ENCODE assay signal across 1 cellular context in the genomic region with DNA sequence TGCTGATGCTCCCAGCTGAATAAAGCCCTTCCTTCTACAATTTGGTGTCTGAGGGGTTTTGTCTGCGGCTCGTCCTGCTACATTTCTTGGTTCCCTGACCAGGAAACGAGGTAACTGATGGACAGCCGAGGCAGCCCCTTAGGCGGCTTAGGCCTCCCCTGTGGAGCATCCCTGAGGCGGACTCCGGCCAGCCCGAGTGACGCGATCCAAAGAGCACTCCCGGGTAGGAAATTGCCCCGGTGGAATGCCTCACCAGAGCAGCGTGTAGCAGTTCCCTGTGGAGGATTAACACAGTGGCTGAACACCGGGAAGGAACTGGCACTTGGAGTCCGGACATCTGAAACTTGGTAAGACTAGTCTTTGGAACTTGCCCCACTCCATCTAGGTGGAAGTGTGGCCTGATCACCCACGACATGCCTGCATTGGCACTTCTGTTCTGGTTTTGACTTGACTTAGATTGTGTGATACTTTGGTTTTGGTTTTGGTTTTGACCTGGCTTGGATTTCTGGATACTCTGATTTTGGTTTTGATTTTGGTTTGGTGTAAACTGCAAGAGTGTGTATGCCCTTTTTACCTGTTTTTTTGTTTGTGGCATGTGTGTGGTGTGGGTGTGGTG.
TF ChIP-seq lines count a peak whose summit lies in the region.

A gene with protein sequence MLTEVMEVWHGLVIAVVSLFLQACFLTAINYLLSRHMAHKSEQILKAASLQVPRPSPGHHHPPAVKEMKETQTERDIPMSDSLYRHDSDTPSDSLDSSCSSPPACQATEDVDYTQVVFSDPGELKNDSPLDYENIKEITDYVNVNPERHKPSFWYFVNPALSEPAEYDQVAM (plus strand): TSS at position 255 of the 616 bp plus-strand sequence. CDS start 44,656 bp downstream, outside the sequence.

TF ChIP-seq in K562, 482 proteins besides CTCF, POLR2A, EP300 and RAD21:
- TF ChIP-seq HDAC1 (IDR thresholded peaks at IDR 0.05) (peak in 1 of 2 experiments; percentile 87; a peak in 2 of 4 replicates), KLF1 (tag; IDR thresholded peaks at IDR 0.05) (0 out of 2 replicates have a peak, but pooled peaks have one; percentile 17), RCOR1 (IDR thresholded peaks at IDR 0.05; ENCODE audit: borderline replicate concordance in 1 of 2, low read depth in 2 of 2, low read length in 2 of 2) (peak in 1 of 2 experiments; percentile 67; a peak in 1 of 4 replicates), KDM1A (IDR thresholded peaks at IDR 0.05) (peak; percentile 94 to 97), HDAC2 (IDR thresholded peaks at IDR 0.05) (peak; percentile 35; the same call in 1 of the 2 replicates)
- TF ChIP-seq, protein P1, sequence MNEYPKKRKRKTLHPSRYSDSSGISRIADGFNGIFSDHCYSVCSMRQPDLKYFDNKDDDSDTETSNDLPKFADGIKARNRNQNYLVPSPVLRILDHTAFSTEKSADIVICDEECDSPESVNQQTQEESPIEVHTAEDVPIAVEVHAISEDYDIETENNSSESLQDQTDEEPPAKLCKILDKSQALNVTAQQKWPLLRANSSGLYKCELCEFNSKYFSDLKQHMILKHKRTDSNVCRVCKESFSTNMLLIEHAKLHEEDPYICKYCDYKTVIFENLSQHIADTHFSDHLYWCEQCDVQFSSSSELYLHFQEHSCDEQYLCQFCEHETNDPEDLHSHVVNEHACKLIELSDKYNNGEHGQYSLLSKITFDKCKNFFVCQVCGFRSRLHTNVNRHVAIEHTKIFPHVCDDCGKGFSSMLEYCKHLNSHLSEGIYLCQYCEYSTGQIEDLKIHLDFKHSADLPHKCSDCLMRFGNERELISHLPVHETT (CRISPR knock-in tag; conservative IDR thresholded peaks at IDR 0.05 in 1 of 2, IDR thresholded peaks at IDR 0.05 in 1 of 2): 0 out of 4 replicates have a peak, but pooled peaks of 1 of the 2 experiments have one; percentile 19
- TF ChIP-seq, protein P2, sequence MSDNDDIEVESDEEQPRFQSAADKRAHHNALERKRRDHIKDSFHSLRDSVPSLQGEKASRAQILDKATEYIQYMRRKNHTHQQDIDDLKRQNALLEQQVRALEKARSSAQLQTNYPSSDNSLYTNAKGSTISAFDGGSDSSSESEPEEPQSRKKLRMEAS (CRISPR knock-in tag; IDR thresholded peaks at IDR 0.05): 0 out of 2 replicates have a peak, but pooled peaks have one; percentile 16
